8 cellular contexts compared by ENCODE assay signal in the genomic region with DNA sequence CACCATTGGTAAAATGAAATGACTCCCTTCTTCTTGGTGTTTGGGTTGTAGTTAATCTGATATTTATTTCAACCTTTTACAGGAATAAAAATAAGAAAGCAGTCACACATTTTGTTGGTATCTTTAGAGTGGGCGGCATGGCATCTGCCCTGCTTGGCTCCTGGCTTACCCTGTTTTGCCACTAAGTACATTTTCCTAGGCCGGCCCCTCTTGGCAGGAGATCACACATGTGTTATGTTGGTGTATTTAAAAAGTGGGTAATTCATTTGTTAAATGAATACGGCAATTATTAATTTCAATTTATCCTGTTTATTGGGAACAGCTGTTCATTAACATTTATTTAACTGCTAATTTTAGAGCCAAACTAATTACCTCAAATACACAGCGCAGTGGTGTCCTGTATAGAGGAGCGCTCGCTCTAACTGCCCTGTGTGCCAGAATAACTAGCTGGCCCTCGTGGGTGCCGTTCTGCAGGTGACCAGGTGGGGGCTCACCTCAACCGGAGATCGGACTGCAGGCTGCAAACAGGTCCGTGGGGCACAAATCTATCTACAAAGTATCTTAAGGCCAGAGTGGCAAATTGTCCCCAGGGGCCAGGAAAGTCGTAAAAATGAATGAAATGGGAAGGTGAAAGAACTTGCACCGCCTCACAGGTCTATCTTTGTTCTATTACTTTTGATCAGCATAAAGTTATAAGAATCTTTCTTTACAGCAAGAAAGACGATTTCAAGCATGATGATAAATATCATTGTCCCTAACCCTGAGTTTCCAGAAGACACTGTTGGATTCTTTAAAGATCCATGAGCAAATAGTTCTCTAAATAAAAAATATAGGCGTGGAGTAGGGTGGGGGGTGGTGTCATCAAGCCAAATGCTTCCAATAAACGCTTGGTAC. TPM values are rescaled to one million over a fixed set of nuclear protein-coding genes. Genes with fewer than 3 reads are reported as not detected.
DNase-seq lines count a peak whose midpoint lies in the region; TF ChIP-seq lines count a peak whose summit lies in the region.

No MANE protein-coding gene starts in this region.

- 0 out of 2 replicates have a peak, but pooled peaks cover 3% of the 10 kb centered on the region for H3K9me3 ChIP-seq in SJCRH30 (replicated peaks)

- H3K27ac Mint-ChIP-seq in glutamatergic neuron (ENCODE audit: unreplicated experiment) = no peak overlapping the region

- no peak overlapping the region for H3K4me3 Mint-ChIP-seq in glutamatergic neuron (ENCODE audit: unreplicated experiment)

- no peaks in the 10 kb centered on the region for H3K36me3 Mint-ChIP-seq in glutamatergic neuron (ENCODE audit: unreplicated experiment)

- TF ChIP-seq CTCF in GM06990 (IDR thresholded peaks at IDR 0.05; ENCODE audit: insufficient read depth, low read length, poor library complexity, severe bottlenecking) = peak; percentile 92
- peak; percentile 96 for TF ChIP-seq CTCF in LNCAP (IDR thresholded peaks at IDR 0.05)
- TF ChIP-seq CTCF in glutamatergic neuron (IDR thresholded peaks at IDR 0.05; ENCODE audit: partially characterized antibody, unreplicated experiment) = peak; percentile 90

- H3K9me3 Mint-ChIP-seq in glutamatergic neuron (ENCODE audit: unreplicated experiment) = no peaks in the 10 kb centered on the region

- H3K27me3 ChIP-seq in GM06990 (replicated peaks; ENCODE audit: control insufficient read depth, insufficient read depth, low read length) (peaks cover 1% of the 10 kb centered on the region), SJCRH30 (peaks cover 6% of the 10 kb centered on the region)

- H3K27ac ChIP-seq in SJCRH30 = no peak overlapping the region

- H3K4me1 Mint-ChIP-seq in glutamatergic neuron (ENCODE audit: low read depth, unreplicated experiment) = peaks cover 4% of the 10 kb centered on the region

- H3K27me3 Mint-ChIP-seq in glutamatergic neuron (ENCODE audit: unreplicated experiment) = no peaks in the 10 kb centered on the region

- H3K4me1 ChIP-seq in SJCRH30 = no peaks in the 10 kb centered on the region

- H3K4me3 ChIP-seq in GM06990 (replicated peaks; ENCODE audit: low read depth, low read length) = no peak overlapping the region
- H3K4me3 ChIP-seq in SJCRH30 = no peak overlapping the region

- DNase-seq in GM06990 (ENCODE audit: extremely low read depth, insufficient read length) (peak; percentile 28), GOT3 (lab: John Stamatoyannopoulos, UW) (peak; percentile 48), SJCRH30 (peak; percentile 60 to 68), glutamatergic neuron (peak; percentile 91), pulmonary artery endothelial cell (ENCODE audit: low read depth, low spot score) (peak; percentile 24), KG1 (lab: John Stamatoyannopoulos, UW) (no peak)
- peak; percentile 54 for DNase-seq in activated gamma-delta T cell treated with anti-CD3 and anti-CD28 coated beads, Interleukin-2, amount 50 U/mL, for 16 hours (ENCODE audit: low read depth)

- H3K36me3 ChIP-seq in GM06990 (ENCODE audit: control insufficient read depth, insufficient read depth, low read length) (no peaks in the 10 kb centered on the region), SJCRH30 (no peaks in the 10 kb centered on the region)

RNA-seq across cellular contexts. Expression of a gene that starts 26.2 kb away (rescaled TPM):
- total RNA-seq in SJCRH30 (2014; rRNA removed; shearing (Covaris generic)) = not detected in 2 replicates
- total RNA-seq in glutamatergic neuron (ENCODE audit: unreplicated experiment) (not detected), pulmonary artery endothelial cell (0.04 TPM in 1 of 2 replicates, not detected in the other)
